ENCODE assay signal across 9 cellular contexts in the genomic region with DNA sequence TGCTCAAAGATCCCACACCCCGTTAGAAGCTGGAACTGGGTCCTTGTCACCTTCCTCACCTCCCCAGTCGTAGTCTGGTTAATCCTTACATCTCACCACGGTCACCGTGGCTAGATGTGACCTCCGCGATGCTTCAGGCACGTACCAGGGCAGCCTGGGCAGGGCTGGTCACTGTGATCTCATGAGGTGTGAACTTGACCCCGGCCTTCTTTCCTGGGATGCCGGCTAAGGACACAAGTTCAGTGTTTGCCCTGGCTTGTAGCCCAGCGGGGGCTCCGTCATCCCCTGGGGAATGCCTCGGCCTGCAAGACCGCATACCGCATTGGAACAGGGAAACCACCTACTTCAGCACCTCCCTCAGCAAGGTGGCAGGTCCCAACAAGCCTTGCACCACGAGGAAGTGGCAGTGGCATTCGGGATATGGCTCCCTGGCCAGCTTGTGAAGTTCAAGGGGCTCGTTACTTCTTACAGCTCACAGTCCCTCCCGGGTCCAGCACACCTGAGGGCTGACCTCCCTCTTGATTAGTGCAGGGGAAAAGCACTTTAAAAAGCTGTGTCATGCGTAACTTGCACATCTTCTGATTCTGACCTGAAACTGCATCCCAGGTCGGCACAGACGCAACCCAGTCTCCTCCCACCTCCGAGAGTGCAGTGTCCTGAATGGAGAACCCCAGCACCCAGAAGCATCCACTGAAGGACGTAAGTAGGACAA. TPM values are rescaled to one million over a fixed set of nuclear protein-coding genes. Genes with fewer than 3 reads are reported as not detected.
A peak's percentile ranks its signal among the peaks of the same experiment; 100 is the strongest.
DNase-seq lines count a peak whose midpoint lies in the region; ATAC-seq and TF ChIP-seq lines count a peak whose summit lies in the region.
"Had no signal": no experiment of that assay in that cellular context is flagged by ENCODE, and none has a peak within 500 bp of the region (broad histone marks: within the 10 kb centered on the region; RNA-seq: fewer than 3 reads in every experiment).

No MANE protein-coding gene starts in this region.

- H3K4me1 Mint-ChIP-seq in activated CD8-positive, alpha-beta T cell treated with anti-CD3 and anti-CD28 coated beads for 36 hours (ENCODE audit: low read depth): peaks cover 52% of the 10 kb centered on the region

- peak overlapping the region; percentile 90 for H3K27ac Mint-ChIP-seq in activated CD8-positive, alpha-beta T cell treated with anti-CD3 and anti-CD28 coated beads for 36 hours

- H3K9me3 ChIP-seq in right atrium auricular region: no peaks in the 10 kb centered on the region

- no peaks in the 10 kb centered on the region for H3K27me3 ChIP-seq in right atrium auricular region

- peaks cover 3 to 38% of the 10 kb centered on the region in 2 donors for H3K4me1 ChIP-seq in right atrium auricular region

- no peak overlapping the region for H3K4me3 ChIP-seq in right atrium auricular region

- peak overlapping the region; percentile 87 for H3K4me3 Mint-ChIP-seq in activated CD8-positive, alpha-beta T cell treated with anti-CD3 and anti-CD28 coated beads for 36 hours

- POLR2A ChIA-PET in activated CD8-positive, alpha-beta T cell treated with anti-CD3 and anti-CD28 coated beads for 36 hours (lab: Charles Lee): interaction anchor here (1.0 to 7.6 kb wide), 10 partner anchors 13 to 191 kb away, joined by 3 to 121 read pairs (median 9); no protein-coding TSS in a partner anchor

- peaks cover 45% of the 10 kb centered on the region for H3K36me3 ChIP-seq in right atrium auricular region

- no peaks in the 10 kb centered on the region for H3K27me3 Mint-ChIP-seq in activated CD8-positive, alpha-beta T cell treated with anti-CD3 and anti-CD28 coated beads for 36 hours

- intact Hi-C loops in cardiac septum (cut with DNase I): no loop called here
- intact Hi-C loops in activated CD8-positive, alpha-beta T cell treated with anti-CD3 and anti-CD28 coated beads for 36 hours (cut with micrococcal nuclease): loop anchor here (2.0 to 5.0 kb wide), 4 partner anchors 25 to 190 kb away; partner anchors contain the start of genes GRK4 and NOP14

- H3K27ac ChIP-seq in right atrium auricular region: no peak overlapping the region

- H3K9me3 Mint-ChIP-seq in activated CD8-positive, alpha-beta T cell treated with anti-CD3 and anti-CD28 coated beads for 36 hours: no peaks in the 10 kb centered on the region

- peaks cover 68% of the 10 kb centered on the region for H3K36me3 Mint-ChIP-seq in activated CD8-positive, alpha-beta T cell treated with anti-CD3 and anti-CD28 coated beads for 36 hours (ENCODE audit: low read depth)

- ATAC-seq in activated CD8-positive, alpha-beta T cell treated with anti-CD3 and anti-CD28 coated beads for 36 hours: no peak

- TF ChIP-seq CTCF in right atrium auricular region (IDR thresholded peaks at IDR 0.05): no peak
- TF ChIP-seq CTCF in activated CD8-positive, alpha-beta T cell treated with anti-CD3 and anti-CD28 coated beads for 36 hours (IDR thresholded peaks at IDR 0.05): no peak

- DNase-seq in cardiac septum (ENCODE audit: low spot score): peak; percentile 41
- DNase-seq in right atrium auricular region (ENCODE audit: low spot score): no peak
- DNase-seq in activated CD8-positive, alpha-beta T cell treated with anti-CD3 and anti-CD28 coated beads for 36 hours: peak; percentile 40
- DNase-seq in kidney glomerular epithelial cell (lab: John Stamatoyannopoulos, UW): peak; percentile 79
- DNase-seq in ureter (ENCODE audit: low spot score): peak; percentile 88
- no peak for DNase-seq in RKO (ENCODE audit: low spot score)
- DNase-seq in stimulated activated CD4-positive, alpha-beta T cell treated with anti-CD3 and anti-CD28 coated beads, Interleukin-4, amount 100 ng/mL, for 4 hours: no peak
- DNase-seq in NK-92 (lab: John Stamatoyannopoulos, UW; ENCODE audit: unreplicated experiment): no peak
- DNase-seq: midbrain had no signal

- CTCF ChIA-PET in activated CD8-positive, alpha-beta T cell treated with anti-CD3 and anti-CD28 coated beads for 36 hours (lab: Charles Lee): interaction anchor here (0.8 to 6.2 kb wide), 4 partner anchors 11 to 192 kb away, joined by 3 to 59 read pairs (median 3); no protein-coding TSS in a partner anchor

RNA-seq across cellular contexts. Expression of gene NOP14, which starts 25.9 kb away (rescaled TPM):
- total RNA-seq in cardiac septum: 16.1 TPM
- total RNA-seq in right atrium auricular region: 10 to 100 TPM; 12.2 to 14.2 TPM
- total RNA-seq in activated CD8-positive, alpha-beta T cell treated with anti-CD3 and anti-CD28 coated beads for 36 hours: 10 to 100 TPM; 76.8 to 77.3 TPM
- total RNA-seq in ureter: 43.0 TPM

RNA-seq across cellular contexts. Expression of gene GRK4, which starts 26.1 kb away (rescaled TPM):
- total RNA-seq in cardiac septum (13.5 TPM), right atrium auricular region (1 to 10 TPM; 7.0 to 8.2 TPM), ureter (4.3 TPM)
- 1 to 10 TPM; 2.8 to 3.0 TPM for total RNA-seq in activated CD8-positive, alpha-beta T cell treated with anti-CD3 and anti-CD28 coated beads for 36 hours

Comparison
In these comparisons a context has a peak if more than half of its experiments do, and no peak if none do; other contexts are left out.
1. DNase-seq: peak in cardiac septum (single experiment), activated CD8-positive, alpha-beta T cell treated with anti-CD3 and anti-CD28 coated beads for 36 hours (single experiment), kidney glomerular epithelial cell (single experiment) and ureter (single experiment); none in right atrium auricular region (single experiment), RKO (single experiment), stimulated activated CD4-positive, alpha-beta T cell treated with anti-CD3 and anti-CD28 coated beads, Interleukin-4, amount 100 ng/mL, for 4 hours (0 of 2) and NK-92 (single experiment).